In the genomic region with DNA sequence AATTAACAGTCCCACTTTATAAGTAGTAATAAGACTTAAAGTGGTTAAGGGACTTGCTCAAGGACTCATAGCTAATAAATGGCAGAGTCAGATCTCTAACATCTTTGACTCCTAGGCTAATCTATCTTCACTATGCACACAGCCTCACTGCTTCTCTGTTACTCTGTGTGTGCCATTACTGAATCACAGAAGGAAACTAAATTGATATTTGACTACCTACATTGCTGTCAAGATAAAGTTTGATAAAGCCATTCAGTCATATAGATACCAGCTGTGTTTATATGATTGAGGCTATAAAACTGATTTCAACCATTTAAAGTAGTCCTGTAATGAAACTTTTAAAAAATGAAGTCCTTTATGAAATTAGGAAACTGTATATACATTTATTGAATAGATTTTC, we compare ENCODE assay signal across 19 cellular contexts. TPM values are rescaled to one million over a fixed set of nuclear protein-coding genes. Genes with fewer than 3 reads are reported as not detected.
DNase-seq lines count a peak whose midpoint lies in the region; ATAC-seq, FAIRE-seq and TF ChIP-seq lines count a peak whose summit lies in the region.
"Had no signal": no experiment of that assay in that cellular context is flagged by ENCODE, and none has a peak within 500 bp of the region (broad histone marks: within the 10 kb centered on the region; RNA-seq: fewer than 3 reads in every experiment).

No MANE protein-coding gene starts in this region.

- H3K4me1 ChIP-seq in small intestine (ENCODE audit: control insufficient read depth in 2 of 2, insufficient read depth in 1 of 2, low read depth in 1 of 2, low read length in 1 of 2), result no peaks in the 10 kb centered on the region

- peak overlapping the region; percentile 43 for H3K27ac Mint-ChIP-seq in activated naive CD4-positive, alpha-beta T cell treated with anti-CD3 and anti-CD28 coated beads, Interleukin-2, amount 50 U/mL, for 24 hours

- no peaks in the 10 kb centered on the region for H3K27me3 Mint-ChIP-seq in activated naive CD4-positive, alpha-beta T cell treated with anti-CD3 and anti-CD28 coated beads, Interleukin-2, amount 50 U/mL, for 24 hours
- H3K27me3 Mint-ChIP-seq: CD8-positive, alpha-beta memory T cell had no signal

- DNase-seq in NCI-H82 treated with DMSO at 0.1 percent for 48 hours (lab: John Stamatoyannopoulos, UW; ENCODE audit: unreplicated experiment), result peak; percentile 6
- no peak for DNase-seq in NCI-H82 (lab: John Stamatoyannopoulos, UW)
- DNase-seq in activated naive CD4-positive, alpha-beta T cell treated with Interleukin-2 at 50 U/mL for 16 hours, result no peak
- no peak for DNase-seq in left colon
- peak; percentile 66 for DNase-seq in small intestine
- DNase-seq in activated CD8-positive, alpha-beta memory T cell treated with anti-CD3 and anti-CD28 coated beads, Interleukin-2, amount 50 U/mL, for 48 hours, result no peak
- DNase-seq: AML-193; CD8-positive, alpha-beta memory T cell; COR-L47; GM23248; IMR-90 had no signal

- intact Hi-C loops in left colon (cut with DNase I, micrococcal nuclease), result loop anchor here in 1 of 2 donors (10.0 kb wide), 2 partner anchors 93 to 163 kb away; no protein-coding TSS in a partner anchor

- H3K4me1 Mint-ChIP-seq in activated naive CD4-positive, alpha-beta T cell treated with anti-CD3 and anti-CD28 coated beads, Interleukin-2, amount 50 U/mL, for 24 hours, result peaks cover 73% of the 10 kb centered on the region

- no peaks in the 10 kb centered on the region for H3K36me3 ChIP-seq in small intestine (ENCODE audit: control insufficient read depth in 2 of 2, insufficient read depth in 2 of 2, low read length in 2 of 2)
- H3K36me3 ChIP-seq: HAP-1 had no signal

- H3K36me3 Mint-ChIP-seq in activated naive CD4-positive, alpha-beta T cell treated with anti-CD3 and anti-CD28 coated beads, Interleukin-2, amount 50 U/mL, for 24 hours, result peaks cover 2% of the 10 kb centered on the region

- peak; percentile 88 for ATAC-seq in left colon
- ATAC-seq in SK-N-SH treated with all-trans-retinoic acid at 6 μM for 48 hours, result no peak
- ATAC-seq: A549 had no signal

- no peaks in the 10 kb centered on the region for H3K27me3 ChIP-seq in small intestine (ENCODE audit: control insufficient read depth in 2 of 2, insufficient read depth in 2 of 2, low read length in 2 of 2)

- no peak overlapping the region for H3K4me3 Mint-ChIP-seq in activated naive CD4-positive, alpha-beta T cell treated with anti-CD3 and anti-CD28 coated beads, Interleukin-2, amount 50 U/mL, for 24 hours
- H3K4me3 Mint-ChIP-seq: CD8-positive, alpha-beta memory T cell had no signal

- no peak for FAIRE-seq in small intestine (lab: Jason Lieb, UNC)
- FAIRE-seq: A549, G401.6, GM12891 had no signal

- no peak overlapping the region for H3K4me3 ChIP-seq in small intestine (ENCODE audit: low read depth in 1 of 2, low read length in 2 of 2)
- H3K4me3 ChIP-seq: A549, GM23248, HAP-1 had no signal

- no peaks in the 10 kb centered on the region for H3K9me3 ChIP-seq in small intestine (ENCODE audit: control insufficient read depth, low read depth)
- H3K9me3 ChIP-seq: A549, HAP-1 had no signal

- no peaks in the 10 kb centered on the region for H3K9me3 Mint-ChIP-seq in activated naive CD4-positive, alpha-beta T cell treated with anti-CD3 and anti-CD28 coated beads, Interleukin-2, amount 50 U/mL, for 24 hours
- H3K9me3 Mint-ChIP-seq: CD8-positive, alpha-beta memory T cell had no signal

- no peak overlapping the region for H3K27ac ChIP-seq in small intestine (ENCODE audit: low read depth in 1 of 2, low read length in 1 of 2)
- H3K27ac ChIP-seq: 22Rv1, A549, C4-2B, GM23248 had no signal

TF ChIP-seq in SK-N-SH treated with all-trans-retinoic acid at 6 μM for 48 hours, 23 proteins besides CTCF, POLR2A, EP300 and RAD21:
- TF ChIP-seq OSR1 (CRISPR knock-in tag; IDR thresholded peaks at IDR 0.05), result no peak

RNA-seq across cellular contexts. Expression of a gene that starts 10.9 kb away (rescaled TPM):
- total RNA-seq in left colon, result 10 to 100 TPM; 14.9 to 19.7 TPM
- 10 to 100 TPM in 1 of 3 donors, 1 to 10 TPM in 1, under 1 TPM in 1; 0.89 to 13.3 (median 1.4) TPM for polyA plus RNA-seq in small intestine

Comparison
In these comparisons a context has a peak if more than half of its experiments do, and no peak if none do; other contexts are left out.
1. DNase-seq: peak in NCI-H82 treated with DMSO at 0.1 percent for 48 hours (single experiment) and small intestine (single experiment); none in NCI-H82 (single experiment), activated naive CD4-positive, alpha-beta T cell treated with Interleukin-2 at 50 U/mL for 16 hours (single experiment), left colon (0 of 2) and activated CD8-positive, alpha-beta memory T cell treated with anti-CD3 and anti-CD28 coated beads, Interleukin-2, amount 50 U/mL, for 48 hours (single experiment).